Comparison of ENCODE assay signal across 8 cellular contexts in genomic region chr1:19430121-19431068, GRCh38. TPM values are rescaled to one million over a fixed set of nuclear protein-coding genes. Genes with fewer than 3 reads are reported as not detected.
DNase-seq lines count a peak whose midpoint lies in the region; ATAC-seq and TF ChIP-seq lines count a peak whose summit lies in the region.

No MANE protein-coding gene starts in this region.

- no peak overlapping the region for H3K27ac ChIP-seq in GM23338 (ENCODE audit: low read depth)
- H3K27ac ChIP-seq in heart left ventricle: peak overlapping the region in 11 of 12 donors; percentile 22 to 89 (median 58)
- H3K27ac ChIP-seq in skeletal muscle tissue (ENCODE audit: low read depth, low read length): peak overlapping the region; percentile 48

- CTCF ChIA-PET in T-cell (lab: Charles Lee): no interaction called here

- no peaks in the 10 kb centered on the region for H3K9me2 ChIP-seq in GM23338 (ENCODE audit: insufficient read depth)

- no peak overlapping the region for H3K4me3 ChIP-seq in GM23338
- no peak overlapping the region for H3K4me3 ChIP-seq in heart left ventricle
- no peak overlapping the region for H3K4me3 ChIP-seq in skeletal muscle tissue (ENCODE audit: low read length in 3 of 3)

- H3K4me1 ChIP-seq in GM23338 (ENCODE audit: insufficient read depth) (peaks cover 21% of the 10 kb centered on the region), heart left ventricle (peaks cover 17 to 98% (median 87%) of the 10 kb centered on the region in 12 donors), skeletal muscle tissue (ENCODE audit: control insufficient read depth in 3 of 3, insufficient read depth in 3 of 3, low read length in 3 of 3) (peaks cover 77 to 83% (median 80%) of the 10 kb centered on the region in 3 donors)

- H3K9ac ChIP-seq in skeletal muscle tissue (ENCODE audit: low read depth in 1 of 3, low read length in 3 of 3): no peak overlapping the region

- no peak for DNase-seq in GM23338 (ENCODE audit: low spot score)
- DNase-seq in T-cell: no peak
- no peak for DNase-seq in heart left ventricle
- no peak for DNase-seq in superior temporal gyrus (ENCODE audit: extremely low spot score)
- no peak for DNase-seq in Kasumi-1 (lab: John Stamatoyannopoulos, UW)
- DNase-seq in GM20000 (ENCODE audit: low spot score): no peak

- H3K4me2 ChIP-seq in GM23338: no peak overlapping the region

- no peaks in the 10 kb centered on the region for H3K9me3 ChIP-seq in heart left ventricle
- H3K9me3 ChIP-seq in skeletal muscle tissue (ENCODE audit: control insufficient read depth in 3 of 3, low read length in 3 of 3): no peaks in the 10 kb centered on the region

- H3F3A ChIP-seq in GM23338 (replicated peaks; ENCODE audit: low read depth): 0 out of 2 replicates have a peak, but pooled peaks cover under 1% of the 10 kb centered on the region

- H3K27ac Mint-ChIP-seq in GM23338 (peak overlapping the region; percentile 11; the same call in 1 of the 2 replicates), T-cell (peak overlapping the region; percentile 79 to 80)

- H3K36me3 Mint-ChIP-seq in GM23338 (ENCODE audit: low read depth): peaks cover 6% of the 10 kb centered on the region; the same call in 2 of the 3 replicates
- H3K36me3 Mint-ChIP-seq in T-cell: peaks cover 14% of the 10 kb centered on the region

- intact Hi-C loops in heart left ventricle (cut with DNase I): loop anchor here in 2 of 10 donors (5.0 to 10.0 kb wide), 2 partner anchors 33 to 54 kb away; partner anchors contain the start of gene CAPZB (in 1 of the 2)

- H3K4me3 Mint-ChIP-seq in GM23338: no peak overlapping the region
- peak overlapping the region in 2 of 3 donors; percentile 1 to 36 for H3K4me3 Mint-ChIP-seq in T-cell

- no peak for TF ChIP-seq CTCF in GM23338 (conservative IDR thresholded peaks at IDR 0.05; ENCODE audit: low read depth in 2 of 2)
- TF ChIP-seq CTCF in heart left ventricle (IDR thresholded peaks at IDR 0.05): no peak
- no peak for TF ChIP-seq CTCF in GM20000 (IDR thresholded peaks at IDR 0.05; ENCODE audit: extremely low read depth, missing control alignments)

- peaks cover 27% of the 10 kb centered on the region for H3K4me1 Mint-ChIP-seq in GM23338
- H3K4me1 Mint-ChIP-seq in T-cell: peaks cover 81 to 91% (median 90%) of the 10 kb centered on the region in 3 donors

- H4K20me1 ChIP-seq in GM23338 (replicated peaks; ENCODE audit: insufficient read depth): peaks cover 90% of the 10 kb centered on the region

- WGBS in heart left ventricle, 4 donors: 65 to 72% (median 69%) methylated on average over 16 of the region's 16 CpGs

- H3K9me3 Mint-ChIP-seq in GM23338 (no peaks in the 10 kb centered on the region), T-cell (no peaks in the 10 kb centered on the region)

- H3K36me3 ChIP-seq in GM23338 (ENCODE audit: insufficient read depth): no peaks in the 10 kb centered on the region
- H3K36me3 ChIP-seq in heart left ventricle: peaks cover 0 to 16% (median 0%) of the 10 kb centered on the region in 9 donors
- H3K36me3 ChIP-seq in skeletal muscle tissue (ENCODE audit: control insufficient read depth in 3 of 3, insufficient read depth in 3 of 3, low read length in 3 of 3): no peaks in the 10 kb centered on the region

- ATAC-seq in GM23338: no peak
- no peak for ATAC-seq in T-cell (replicated peaks in 1 of 4)
- peak; percentile 14 to 76 (median 73) for ATAC-seq in heart left ventricle
- ATAC-seq in HG03521 (IDR thresholded peaks at IDR 0.05; ENCODE audit: unreplicated experiment): no peak

- H3K27me3 Mint-ChIP-seq in GM23338 (ENCODE audit: insufficient read depth, low read depth, poor library complexity) (peaks cover 4% of the 10 kb centered on the region), T-cell (no peaks in the 10 kb centered on the region)

- no peak overlapping the region for H2AFZ ChIP-seq in GM23338

- POLR2A ChIA-PET in T-cell (lab: Charles Lee): no interaction called here

- H3K79me2 ChIP-seq in GM23338 (replicated peaks; ENCODE audit: insufficient read depth): peaks cover 100% of the 10 kb centered on the region

- TF ChIP-seq POLR2A in heart left ventricle (IDR thresholded peaks at IDR 0.05): no peak

- H3K27me3 ChIP-seq in GM23338 (ENCODE audit: insufficient read depth) (no peaks in the 10 kb centered on the region), heart left ventricle (no peaks in the 10 kb centered on the region), skeletal muscle tissue (ENCODE audit: control insufficient read depth in 3 of 3, insufficient read depth in 3 of 3, low read length in 3 of 3) (no peaks in the 10 kb centered on the region)

TF ChIP-seq in GM23338, 12 proteins besides CTCF, POLR2A, EP300 and RAD21 (continues in another document):
- TF ChIP-seq STAT1 (IDR thresholded peaks at IDR 0.05; ENCODE audit: unreplicated experiment) (no peak), ZNF114 (CRISPR knock-in tag; IDR thresholded peaks at IDR 0.05) (no peak), CREB1 (CRISPR knock-in tag; IDR thresholded peaks at IDR 0.05; ENCODE audit: low read depth) (no peak), JUNB (IDR thresholded peaks at IDR 0.05; ENCODE audit: unreplicated experiment) (no peak), NANOG (IDR thresholded peaks at IDR 0.05; ENCODE audit: borderline replicate concordance) (no peak), EZH2phosphoT487 (IDR thresholded peaks at IDR 0.05; ENCODE audit: unreplicated experiment) (no peak), EZH2 (IDR thresholded peaks at IDR 0.05; ENCODE audit: low read depth, unreplicated experiment) (no peak), ETS1 (IDR thresholded peaks at IDR 0.05) (no peak), ZNF331 (CRISPR knock-in tag; IDR thresholded peaks at IDR 0.05; ENCODE audit: low read depth) (no peak), POLR2AphosphoS5 (IDR thresholded peaks at IDR 0.05; ENCODE audit: low read depth) (no peak)
- TF ChIP-seq, protein P1, sequence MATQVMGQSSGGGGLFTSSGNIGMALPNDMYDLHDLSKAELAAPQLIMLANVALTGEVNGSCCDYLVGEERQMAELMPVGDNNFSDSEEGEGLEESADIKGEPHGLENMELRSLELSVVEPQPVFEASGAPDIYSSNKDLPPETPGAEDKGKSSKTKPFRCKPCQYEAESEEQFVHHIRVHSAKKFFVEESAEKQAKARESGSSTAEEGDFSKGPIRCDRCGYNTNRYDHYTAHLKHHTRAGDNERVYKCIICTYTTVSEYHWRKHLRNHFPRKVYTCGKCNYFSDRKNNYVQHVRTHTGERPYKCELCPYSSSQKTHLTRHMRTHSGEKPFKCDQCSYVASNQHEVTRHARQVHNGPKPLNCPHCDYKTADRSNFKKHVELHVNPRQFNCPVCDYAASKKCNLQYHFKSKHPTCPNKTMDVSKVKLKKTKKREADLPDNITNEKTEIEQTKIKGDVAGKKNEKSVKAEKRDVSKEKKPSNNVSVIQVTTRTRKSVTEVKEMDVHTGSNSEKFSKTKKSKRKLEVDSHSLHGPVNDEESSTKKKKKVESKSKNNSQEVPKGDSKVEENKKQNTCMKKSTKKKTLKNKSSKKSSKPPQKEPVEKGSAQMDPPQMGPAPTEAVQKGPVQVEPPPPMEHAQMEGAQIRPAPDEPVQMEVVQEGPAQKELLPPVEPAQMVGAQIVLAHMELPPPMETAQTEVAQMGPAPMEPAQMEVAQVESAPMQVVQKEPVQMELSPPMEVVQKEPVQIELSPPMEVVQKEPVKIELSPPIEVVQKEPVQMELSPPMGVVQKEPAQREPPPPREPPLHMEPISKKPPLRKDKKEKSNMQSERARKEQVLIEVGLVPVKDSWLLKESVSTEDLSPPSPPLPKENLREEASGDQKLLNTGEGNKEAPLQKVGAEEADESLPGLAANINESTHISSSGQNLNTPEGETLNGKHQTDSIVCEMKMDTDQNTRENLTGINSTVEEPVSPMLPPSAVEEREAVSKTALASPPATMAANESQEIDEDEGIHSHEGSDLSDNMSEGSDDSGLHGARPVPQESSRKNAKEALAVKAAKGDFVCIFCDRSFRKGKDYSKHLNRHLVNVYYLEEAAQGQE (IDR thresholded peaks at IDR 0.05; ENCODE audit: unreplicated experiment): no peak

RNA-seq across cellular contexts. Expression of gene CAPZB, which starts 54.9 kb away (rescaled TPM):
- total RNA-seq in GM23338 (2014; rRNA removed; shearing (Covaris generic)): 183 and 195 TPM in 2 replicates
- 320 and 348 TPM in 2 replicates for polyA plus RNA-seq in GM23338 (2016; fragmentation: Nextera tagmentation; extraction: Ambion mirVana)
- total RNA-seq in T-cell: 100 to 1,000 TPM; 272 to 342 (median 320) TPM
- 100 to 1,000 TPM in 8 of 9 donors, 10 to 100 TPM in 1; 77.8 to 348 (median 237) TPM for total RNA-seq in heart left ventricle
- 100 to 1,000 TPM; 228 to 255 TPM for polyA plus RNA-seq in heart left ventricle
- total RNA-seq in skeletal muscle tissue: 67.3 TPM

Comparison
In these comparisons a context has a peak if more than half of its experiments do, and no peak if none do; other contexts are left out.
1. ATAC-seq: peak in heart left ventricle (4 of 4); none in GM23338 (single experiment), T-cell (0 of 4) and HG03521 (single experiment).